In genomic region chr21:31284797-31285397, GRCh38 we compare ENCODE assay signal across 16 cellular contexts.
A peak's percentile ranks its signal among the peaks of the same experiment; 100 is the strongest.
DNase-seq lines count a peak whose midpoint lies in the region; ATAC-seq, FAIRE-seq and TF ChIP-seq lines count a peak whose summit lies in the region.
"Had no signal": no experiment of that assay in that cellular context is flagged by ENCODE, and none has a peak within 500 bp of the region (broad histone marks: within the 10 kb centered on the region; RNA-seq: fewer than 3 reads in every experiment).

No MANE protein-coding gene starts in this region.

- peak; percentile 40 for DNase-seq in AG20443 (ENCODE audit: low spot score)
- peak; percentile 55 for DNase-seq in H54 (ENCODE audit: insufficient read length, low spot score)
- peak; percentile 23 for DNase-seq in amniotic epithelial cell (ENCODE audit: low read depth)
- peak; percentile 55 for DNase-seq in iris pigment epithelial cell (ENCODE audit: low read depth)
- DNase-seq in activated CD8-positive, alpha-beta memory T cell treated with anti-CD3 and anti-CD28 coated beads, Interleukin-2, amount 50 U/mL, for 48 hours, result no peak
- DNase-seq in activated naive CD4-positive, alpha-beta T cell (lab: John Stamatoyannopoulos, UW), result no peak
- DNase-seq in WERI-Rb-1, result no peak
- DNase-seq: activated CD8-positive, alpha-beta memory T cell treated with anti-CD3 and anti-CD28 coated beads for 24 hours; colonic mucosa; NCI-H446; ovary; stimulated activated CD4-positive, alpha-beta T cell treated with anti-CD3 and anti-CD28 coated beads, Interleukin-1b, Interleukin-23, amount 100 ng/mL, for 48 hours had no signal

- TF ChIP-seq POLR2A in H54 (IDR thresholded peaks at IDR 0.05; ENCODE audit: low read depth, low read length), result no peak

- no peak overlapping the region for H3K4me3 ChIP-seq in WERI-Rb-1 (ENCODE audit: low read depth, low read length)
- H3K4me3 ChIP-seq: colonic mucosa, lung, ovary had no signal

- FAIRE-seq in H54 (lab: Jason Lieb, UNC), result no peak

- no peaks in the 10 kb centered on the region for H3K36me3 ChIP-seq in WERI-Rb-1
- H3K36me3 ChIP-seq: colonic mucosa, ovary had no signal

- H3K9me3 ChIP-seq in WERI-Rb-1 (ENCODE audit: severe bottlenecking), result peaks cover 5% of the 10 kb centered on the region
- H3K9me3 ChIP-seq: colonic mucosa, ovary had no signal

- no peak for TF ChIP-seq CTCF in WERI-Rb-1 (IDR thresholded peaks at IDR 0.05; ENCODE audit: low read depth, low read length)

- ATAC-seq in GM18511 (IDR thresholded peaks at IDR 0.05; ENCODE audit: unreplicated experiment), result no peak
- ATAC-seq: activated naive CD4-positive, alpha-beta T cell treated with anti-CD3 and anti-CD28 coated beads, Interleukin-2, amount 50 U/mL, for 72 hours; Panc1 had no signal

- H3K27me3 ChIP-seq in WERI-Rb-1 (ENCODE audit: insufficient read depth, low read depth, severe bottlenecking), result no peaks in the 10 kb centered on the region
- H3K27me3 ChIP-seq: colonic mucosa, ovary had no signal

- H3K27ac ChIP-seq in WERI-Rb-1, result no peak overlapping the region
- H3K27ac ChIP-seq: colonic mucosa, ovary had no signal

Comparison
In these comparisons a context has a peak if more than half of its experiments do, and no peak if none do; other contexts are left out.
1. DNase-seq: peak in AG20443 (single experiment), H54 (single experiment), amniotic epithelial cell (single experiment) and iris pigment epithelial cell (single experiment); none in activated CD8-positive, alpha-beta memory T cell treated with anti-CD3 and anti-CD28 coated beads, Interleukin-2, amount 50 U/mL, for 48 hours (single experiment), activated naive CD4-positive, alpha-beta T cell (0 of 4) and WERI-Rb-1 (single experiment).